12 cellular contexts compared by ENCODE assay signal in the genomic region with DNA sequence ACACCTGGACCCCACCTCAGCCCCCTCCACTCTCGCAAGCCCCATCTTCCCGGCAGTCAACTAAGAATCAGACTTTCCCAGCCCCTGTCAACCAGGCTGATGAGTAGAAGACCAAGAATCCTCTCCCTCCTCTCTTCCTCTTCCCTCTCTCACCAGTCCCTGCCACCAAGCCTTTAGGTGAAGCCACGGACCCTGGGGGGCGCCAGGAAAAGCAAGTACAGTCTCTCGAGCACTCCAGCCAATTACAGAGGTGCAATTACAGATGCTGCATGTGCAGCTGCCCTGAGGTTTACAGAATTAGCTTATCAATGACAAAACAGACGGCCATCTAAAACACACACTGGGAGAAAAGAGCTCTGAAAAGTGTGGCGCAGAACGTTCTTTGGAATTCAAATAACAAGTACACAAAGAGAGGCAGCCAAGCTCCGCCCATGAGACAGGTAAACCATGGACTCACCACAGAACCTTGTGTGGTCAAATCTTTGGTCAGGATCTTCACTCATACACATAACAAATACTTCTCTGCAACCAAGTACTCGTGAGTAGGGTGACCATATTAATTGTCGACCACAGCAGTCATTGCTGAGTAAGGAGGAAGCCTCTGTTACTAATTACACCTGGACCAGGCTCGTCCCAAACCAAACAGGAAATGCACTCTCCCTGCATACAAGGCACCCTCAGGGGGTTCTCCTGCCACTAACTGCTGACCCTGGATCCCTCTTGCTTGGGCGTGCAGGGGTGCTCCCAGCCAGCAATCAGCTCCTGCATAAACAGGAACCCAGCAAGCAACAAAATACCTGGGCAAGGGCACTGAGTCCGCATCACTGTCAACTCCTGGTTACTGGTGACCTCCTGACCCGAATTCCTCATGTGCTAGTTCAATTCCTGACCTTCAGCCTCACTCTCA.
DNase-seq lines count a peak whose midpoint lies in the region; ATAC-seq, FAIRE-seq and TF ChIP-seq lines count a peak whose summit lies in the region.
"Had no signal": no experiment of that assay in that cellular context is flagged by ENCODE, and none has a peak within 500 bp of the region (broad histone marks: within the 10 kb centered on the region; RNA-seq: fewer than 3 reads in every experiment).

No MANE protein-coding gene starts in this region.

- CTCF ChIA-PET in activated CD4-positive, alpha-beta T cell treated with anti-CD3 and anti-CD28 coated beads, Interleukin-2, amount 10 ng/mL, durations not matched to agents 7 days and 5 days (lab: Charles Lee): no interaction called here
- CTCF ChIA-PET in endothelial cell of umbilical vein (lab: Charles Lee): interaction anchor here (1.0 kb wide), 1 partner anchor 35 kb away, joined by 3 read pairs; no protein-coding TSS in a partner anchor

- dilution Hi-C loops in endothelial cell of umbilical vein (cut with MboI; ENCODE audit: extremely low pct_ligation_motif_present, low sequenced_read_pairs): no loop called here

- H3K9me3 Mint-ChIP-seq in activated CD4-positive, alpha-beta T cell treated with anti-CD3 and anti-CD28 coated beads, Interleukin-2, amount 10 ng/mL, durations not matched to agents 7 days and 5 days: no peaks in the 10 kb centered on the region
- H3K9me3 Mint-ChIP-seq in stimulated activated naive CD8-positive, alpha-beta T cell treated with anti-CD3 and anti-CD28 coated beads, Interleukin-15, amount 100 ng/mL, for 72 hours: no peaks in the 10 kb centered on the region

- no peak overlapping the region for H2AFZ ChIP-seq in endothelial cell of umbilical vein (ENCODE audit: low read depth, low read length)

- H3K79me2 ChIP-seq in endothelial cell of umbilical vein (ENCODE audit: control insufficient read depth, insufficient read depth, low read length): peaks cover 83% of the 10 kb centered on the region

- H3K27me3 Mint-ChIP-seq in activated CD4-positive, alpha-beta T cell treated with anti-CD3 and anti-CD28 coated beads, Interleukin-2, amount 10 ng/mL, durations not matched to agents 7 days and 5 days: no peaks in the 10 kb centered on the region
- no peaks in the 10 kb centered on the region for H3K27me3 Mint-ChIP-seq in stimulated activated naive CD8-positive, alpha-beta T cell treated with anti-CD3 and anti-CD28 coated beads, Interleukin-15, amount 100 ng/mL, for 72 hours

- H3K27me3 ChIP-seq in endothelial cell of umbilical vein (ENCODE audit: control insufficient read depth in 2 of 2, insufficient read depth in 2 of 2, low read length in 2 of 2): no peaks in the 10 kb centered on the region
- H3K27me3 ChIP-seq: tibial artery had no signal

- H3K9ac ChIP-seq in endothelial cell of umbilical vein (replicated peaks; ENCODE audit: extremely low read depth, insufficient read depth, low read length): no peak overlapping the region

- no peaks in the 10 kb centered on the region for H4K20me1 ChIP-seq in endothelial cell of umbilical vein (replicated peaks; ENCODE audit: control insufficient read depth, extremely low read depth, insufficient read depth, low read length)

- H3K27ac ChIP-seq in endothelial cell of umbilical vein (ENCODE audit: insufficient read depth, low read depth, low read length): peak overlapping the region; percentile 99
- H3K27ac ChIP-seq: tibial artery had no signal

- ATAC-seq in stimulated activated naive CD8-positive, alpha-beta T cell treated with anti-CD3 and anti-CD28 coated beads, Interleukin-15, amount 100 ng/mL, for 72 hours: peak; percentile 9
- ATAC-seq: K562 had no signal

- no TSS peak for BruUV-seq in endothelial cell of umbilical vein (replicated peaks; lab: Mats Ljungman, UMichigan)

- no peak overlapping the region for H3K4me2 ChIP-seq in endothelial cell of umbilical vein (ENCODE audit: insufficient read depth, low read length)

- TF ChIP-seq POLR2A in endothelial cell of umbilical vein (IDR thresholded peaks at IDR 0.05; ENCODE audit: low read depth, low read length): no peak

- H3K36me3 ChIP-seq in endothelial cell of umbilical vein (ENCODE audit: control insufficient read depth in 2 of 2, extremely low read depth in 1 of 2, insufficient read depth in 2 of 2, low read length in 2 of 2): peaks cover 0 to 5% of the 10 kb centered on the region in 2 experiments
- H3K36me3 ChIP-seq: tibial artery had no signal

- H3K36me3 Mint-ChIP-seq in activated CD4-positive, alpha-beta T cell treated with anti-CD3 and anti-CD28 coated beads, Interleukin-2, amount 10 ng/mL, durations not matched to agents 7 days and 5 days (ENCODE audit: low read depth): peaks cover 72% of the 10 kb centered on the region

- intact Hi-C loops in endothelial cell of umbilical vein (cut with micrococcal nuclease): loop anchor here (5.0 kb wide), 1 partner anchor 617 kb away; no protein-coding TSS in a partner anchor

- no peaks in the 10 kb centered on the region for H3K9me1 ChIP-seq in endothelial cell of umbilical vein (replicated peaks; ENCODE audit: control insufficient read depth, extremely low read depth, insufficient read depth, low read length)

- no peak for FAIRE-seq in endothelial cell of umbilical vein (lab: Jason Lieb, UNC)
- FAIRE-seq: K562 had no signal

- no peak for TF ChIP-seq CTCF in endothelial cell of umbilical vein (IDR thresholded peaks at IDR 0.05; ENCODE audit: extremely low read depth in 1 of 2, insufficient read depth in 1 of 2, low read depth in 1 of 2, low read length in 2 of 2)

- no peak for DNase-seq in activated CD4-positive, alpha-beta T cell treated with anti-CD3 and anti-CD28 coated beads, Interleukin-2, amount 10 ng/mL, durations not matched to agents 7 days and 5 days
- DNase-seq in activated CD4-positive, alpha-beta T cell treated with anti-CD3 and anti-CD28 coated beads for 1 hour: no peak
- DNase-seq in RPMI8226 (peak; percentile 18), endothelial cell of umbilical vein (ENCODE audit: low read depth, low spot score) (no peak), cerebellar cortex (ENCODE audit: low spot score) (no peak), GOT3 (lab: John Stamatoyannopoulos, UW) (no peak), iPS-NIHi11 (ENCODE audit: low spot score) (no peak)
- no peak for DNase-seq in stimulated activated naive CD8-positive, alpha-beta T cell treated with anti-CD3 and anti-CD28 coated beads, Interleukin-15, amount 100 ng/mL, for 72 hours
- DNase-seq: NCI-H446; stimulated activated CD4-positive, alpha-beta T cell treated with anti-CD3 and anti-CD28 coated beads, Interleukin-2, amount 100 ng/mL, for 24 hours; tibial artery had no signal

- POLR2A ChIA-PET in activated CD4-positive, alpha-beta T cell treated with anti-CD3 and anti-CD28 coated beads, Interleukin-2, amount 10 ng/mL, durations not matched to agents 7 days and 5 days (lab: Charles Lee): no interaction called here
- POLR2A ChIA-PET in endothelial cell of umbilical vein (lab: Charles Lee): interaction anchor here (0.6 kb wide), 1 partner anchor 239 kb away, joined by 7 read pairs; no protein-coding TSS in a partner anchor

- peak overlapping the region; percentile 47 for H3K4me3 Mint-ChIP-seq in activated CD4-positive, alpha-beta T cell treated with anti-CD3 and anti-CD28 coated beads, Interleukin-2, amount 10 ng/mL, durations not matched to agents 7 days and 5 days
- H3K4me3 Mint-ChIP-seq in stimulated activated naive CD8-positive, alpha-beta T cell treated with anti-CD3 and anti-CD28 coated beads, Interleukin-15, amount 100 ng/mL, for 72 hours: peak overlapping the region; percentile 70 to 87

- peaks cover 54% of the 10 kb centered on the region for H3K4me1 ChIP-seq in endothelial cell of umbilical vein (ENCODE audit: control insufficient read depth, extremely low read depth, insufficient read depth, low read length)

- H3K27ac Mint-ChIP-seq in activated CD4-positive, alpha-beta T cell treated with anti-CD3 and anti-CD28 coated beads, Interleukin-2, amount 10 ng/mL, durations not matched to agents 7 days and 5 days: peak overlapping the region; percentile 97
- peak overlapping the region; percentile 49 to 96 for H3K27ac Mint-ChIP-seq in stimulated activated naive CD8-positive, alpha-beta T cell treated with anti-CD3 and anti-CD28 coated beads, Interleukin-15, amount 100 ng/mL, for 72 hours

- H3K4me1 Mint-ChIP-seq in activated CD4-positive, alpha-beta T cell treated with anti-CD3 and anti-CD28 coated beads, Interleukin-2, amount 10 ng/mL, durations not matched to agents 7 days and 5 days: peaks cover 94% of the 10 kb centered on the region
- peaks cover 96% of the 10 kb centered on the region for H3K4me1 Mint-ChIP-seq in stimulated activated naive CD8-positive, alpha-beta T cell treated with anti-CD3 and anti-CD28 coated beads, Interleukin-15, amount 100 ng/mL, for 72 hours

- H3K9me3 ChIP-seq in endothelial cell of umbilical vein (replicated peaks; ENCODE audit: control insufficient read depth, insufficient read depth, low read length): no peaks in the 10 kb centered on the region
- H3K9me3 ChIP-seq: tibial artery had no signal

- H3K4me3 ChIP-seq in endothelial cell of umbilical vein (replicated peaks in 1 of 3; ENCODE audit: insufficient read depth in 1 of 3, low read depth in 1 of 3, low read length in 3 of 3): no peak overlapping the region
- H3K4me3 ChIP-seq: K562, tibial artery had no signal

TF ChIP-seq in endothelial cell of umbilical vein, 7 proteins besides CTCF, POLR2A, EP300 and RAD21:
- no peak for TF ChIP-seq JUN (IDR thresholded peaks at IDR 0.05; ENCODE audit: borderline replicate concordance, insufficient read depth, insufficient read length, low read depth)
- TF ChIP-seq POLR2AphosphoS5 (IDR thresholded peaks at IDR 0.05; ENCODE audit: insufficient read depth, low read depth, low read length): no peak
- TF ChIP-seq, protein P1, sequence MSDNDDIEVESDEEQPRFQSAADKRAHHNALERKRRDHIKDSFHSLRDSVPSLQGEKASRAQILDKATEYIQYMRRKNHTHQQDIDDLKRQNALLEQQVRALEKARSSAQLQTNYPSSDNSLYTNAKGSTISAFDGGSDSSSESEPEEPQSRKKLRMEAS (IDR thresholded peaks at IDR 0.05; ENCODE audit: insufficient read depth, insufficient read length): no peak
- TF ChIP-seq EZH2 (IDR thresholded peaks at IDR 0.05; ENCODE audit: borderline replicate concordance, low read depth, low read length, severe bottlenecking): no peak
- TF ChIP-seq MYC (IDR thresholded peaks at IDR 0.05; ENCODE audit: low read depth, low read length): no peak
- TF ChIP-seq GATA2 (IDR thresholded peaks at IDR 0.05; ENCODE audit: insufficient read depth, insufficient read length, low read depth, low read length): no peak
- TF ChIP-seq FOS (IDR thresholded peaks at IDR 0.05; ENCODE audit: borderline replicate concordance, insufficient read depth, low read length): no peak
